In the genomic region with DNA sequence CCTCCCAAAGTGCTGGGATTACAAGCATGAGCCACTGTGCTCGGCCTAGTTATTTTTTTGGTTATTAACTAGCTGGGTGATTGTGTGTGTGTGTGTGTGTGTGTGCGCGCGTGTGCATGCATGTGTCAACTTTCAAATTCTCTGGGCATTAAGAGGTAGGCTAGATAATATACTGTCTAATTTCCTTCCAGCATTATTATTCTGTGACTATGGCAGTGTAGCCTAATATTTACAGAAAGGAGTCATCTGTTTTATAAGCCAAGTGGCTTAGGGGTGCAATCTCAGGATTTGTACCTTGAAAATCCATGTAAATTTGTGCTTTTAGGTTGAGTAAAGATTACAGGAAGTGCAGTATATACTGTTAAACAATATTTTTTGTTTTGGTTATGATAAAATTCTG, we compare ENCODE assay signal across 28 cellular contexts.
"Had no signal": no experiment of that assay in that cellular context is flagged by ENCODE, and none has a peak within 500 bp of the region (broad histone marks: within the 10 kb centered on the region; RNA-seq: fewer than 3 reads in every experiment).

No MANE protein-coding gene starts in this region.

- H3K9me3 Mint-ChIP-seq: natural killer cell; nephron; neural progenitor cell; stimulated activated effector memory CD8-positive, alpha-beta T cell treated with anti-CD3 and anti-CD28 coated beads, Interleukin-12 subunit alpha, Interleukin-12 subunit beta, amount 100 ng/mL, for 72 hours; stimulated activated naive CD8-positive, alpha-beta T cell treated with anti-CD3 and anti-CD28 coated beads, Interleukin-15, Interleukin-2, amounts not matched to agents 100 ng/mL and 50 ng/mL, for 24 hours; type B pancreatic cell had no signal

- ATAC-seq: natural killer cell; psoas muscle; right cardiac atrium; right lobe of liver; stimulated activated effector memory CD8-positive, alpha-beta T cell treated with anti-CD3 and anti-CD28 coated beads, Interleukin-12 subunit alpha, Interleukin-12 subunit beta, amount 100 ng/mL, for 72 hours; stimulated activated naive B cell treated with anti-CD40 and anti-IgM and Interleukin-4, amounts not matched to agents 10 μg/mL and 1 μg/mL and 100 μg/mL, for 72 hours; upper lobe of right lung had no signal

- H3K4me1 ChIP-seq: neural progenitor cell, parathyroid adenoma, psoas muscle, right lobe of liver, sigmoid colon, stomach, thyroid gland, upper lobe of right lung, uterus had no signal

- H3K9me3 ChIP-seq: ovary, psoas muscle, right lobe of liver, sigmoid colon, stomach, thoracic aorta, thyroid gland, tibial nerve, upper lobe of right lung, uterus had no signal

- H3K4me3 Mint-ChIP-seq: natural killer cell; nephron; neural progenitor cell; stimulated activated effector memory CD8-positive, alpha-beta T cell treated with anti-CD3 and anti-CD28 coated beads, Interleukin-12 subunit alpha, Interleukin-12 subunit beta, amount 100 ng/mL, for 72 hours; stimulated activated naive B cell treated with anti-CD40 and anti-IgM and Interleukin-4, amounts not matched to agents 10 μg/mL and 1 μg/mL and 100 μg/mL, for 72 hours; stimulated activated naive CD8-positive, alpha-beta T cell treated with anti-CD3 and anti-CD28 coated beads, Interleukin-15, Interleukin-2, amounts not matched to agents 100 ng/mL and 50 ng/mL, for 24 hours; type B pancreatic cell had no signal

- H3K27me3 ChIP-seq: neural progenitor cell, ovary, right lobe of liver, sigmoid colon, stomach, thyroid gland, tibial nerve, upper lobe of right lung, uterus had no signal

- H3K27ac ChIP-seq: neural progenitor cell, ovary, parathyroid adenoma, psoas muscle, right lobe of liver, sigmoid colon, stomach, thoracic aorta, thyroid gland, tibial nerve, upper lobe of right lung, uterus had no signal

- DNase-seq: natural killer cell; occipital lobe; ovary; posterior cingulate gyrus; psoas muscle; right cardiac atrium; right lobe of liver; sigmoid colon; small intestine; stimulated activated CD4-positive, alpha-beta T cell treated with anti-CD3 and anti-CD28 coated beads, Interleukin-15, amount 100 ng/mL, for 24 hours; stimulated activated CD4-positive, alpha-beta T cell treated with anti-CD3 and anti-CD28 coated beads, Interleukin-2, amount 100 ng/mL, for 24 hours; stimulated activated CD4-positive, alpha-beta T cell treated with anti-CD3 and anti-CD28 coated beads, Interleukin-2, amount 100 ng/mL, for 48 hours; stimulated activated CD4-positive, alpha-beta T cell treated with anti-CD3 and anti-CD28 coated beads, Interleukin-4, amount 100 ng/mL, for 24 hours; stimulated activated naive B cell treated with anti-CD40 and anti-IgM and Interleukin-4, amounts not matched to agents 10 μg/mL and 1 μg/mL and 100 μg/mL, for 72 hours; stimulated activated naive CD4-positive, alpha-beta T cell treated with Interleukin-2 at 50 U/mL for 16 hours; stomach; thyroid gland; upper lobe of right lung; uterus had no signal

- H3K79me2 ChIP-seq: parathyroid adenoma had no signal

- H3K27me3 Mint-ChIP-seq: progenitor cell of endocrine pancreas; stimulated activated naive CD8-positive, alpha-beta T cell treated with anti-CD3 and anti-CD28 coated beads, Interleukin-15, Interleukin-2, amounts not matched to agents 100 ng/mL and 50 ng/mL, for 24 hours; type B pancreatic cell had no signal

- FAIRE-seq: small intestine had no signal

- H3K9ac ChIP-seq: neural progenitor cell, parathyroid adenoma had no signal

- H2AFZ ChIP-seq: neural progenitor cell, parathyroid adenoma had no signal

- H3K4me2 ChIP-seq: neural progenitor cell had no signal

- H3K36me3 Mint-ChIP-seq: natural killer cell; neural progenitor cell; stimulated activated effector memory CD8-positive, alpha-beta T cell treated with anti-CD3 and anti-CD28 coated beads, Interleukin-12 subunit alpha, Interleukin-12 subunit beta, amount 100 ng/mL, for 72 hours; stimulated activated naive B cell treated with anti-CD40 and anti-IgM and Interleukin-4, amounts not matched to agents 10 μg/mL and 1 μg/mL and 100 μg/mL, for 72 hours; type B pancreatic cell had no signal

- H3K4me3 ChIP-seq: neural progenitor cell, ovary, psoas muscle, right lobe of liver, sigmoid colon, stomach, thoracic aorta, thyroid gland, tibial nerve, upper lobe of right lung, uterus had no signal

- H3K27ac Mint-ChIP-seq: natural killer cell; nephron; neural progenitor cell; progenitor cell of endocrine pancreas; stimulated activated effector memory CD8-positive, alpha-beta T cell treated with anti-CD3 and anti-CD28 coated beads, Interleukin-12 subunit alpha, Interleukin-12 subunit beta, amount 100 ng/mL, for 72 hours; stimulated activated naive B cell treated with anti-CD40 and anti-IgM and Interleukin-4, amounts not matched to agents 10 μg/mL and 1 μg/mL and 100 μg/mL, for 72 hours; stimulated activated naive CD8-positive, alpha-beta T cell treated with anti-CD3 and anti-CD28 coated beads, Interleukin-15, Interleukin-2, amounts not matched to agents 100 ng/mL and 50 ng/mL, for 24 hours; type B pancreatic cell had no signal

- H3K36me3 ChIP-seq: neural progenitor cell, ovary, right lobe of liver, sigmoid colon, stomach, thoracic aorta, thyroid gland, tibial nerve, upper lobe of right lung, uterus had no signal

- H3K4me1 Mint-ChIP-seq: natural killer cell; nephron; neural progenitor cell; stimulated activated effector memory CD8-positive, alpha-beta T cell treated with anti-CD3 and anti-CD28 coated beads, Interleukin-12 subunit alpha, Interleukin-12 subunit beta, amount 100 ng/mL, for 72 hours; stimulated activated naive B cell treated with anti-CD40 and anti-IgM and Interleukin-4, amounts not matched to agents 10 μg/mL and 1 μg/mL and 100 μg/mL, for 72 hours had no signal
